In genomic region chr20:37042986-37043972, GRCh38 we compare ENCODE assay signal across 9 cellular contexts. TPM values are rescaled to one million over a fixed set of nuclear protein-coding genes. Genes with fewer than 3 reads are reported as not detected.
A peak's percentile ranks its signal among the peaks of the same experiment; 100 is the strongest.
DNase-seq lines count a peak whose midpoint lies in the region; ATAC-seq and TF ChIP-seq lines count a peak whose summit lies in the region.
"Had no signal": no experiment of that assay in that cellular context is flagged by ENCODE, and none has a peak within 500 bp of the region (broad histone marks: within the 10 kb centered on the region; RNA-seq: fewer than 3 reads in every experiment).

No MANE protein-coding gene starts in this region.

- H3K4me1 Mint-ChIP-seq in activated CD4-positive, alpha-beta T cell treated with anti-CD3 and anti-CD28 coated beads, Interleukin-2, amount 10 ng/mL, durations not matched to agents 24 days and 14 days, result peaks cover 35% of the 10 kb centered on the region
- H3K4me1 Mint-ChIP-seq: nephron had no signal

- no peak overlapping the region for H2BK120ac ChIP-seq in mesenchymal stem cell (ENCODE audit: low read depth, low read length)

- no peak overlapping the region for H3K23ac ChIP-seq in mesenchymal stem cell (ENCODE audit: low read length in 2 of 2)

- WGBS in mesenchymal stem cell, result 96% methylated on average over 15 of the region's 17 CpGs

- H2BK5ac ChIP-seq in mesenchymal stem cell (ENCODE audit: low read depth, low read length, poor library complexity, severe bottlenecking), result no peak overlapping the region

- H3K9me3 ChIP-seq in PC-9 (ENCODE audit: insufficient read depth, low read depth) (no peaks in the 10 kb centered on the region), mesenchymal stem cell (ENCODE audit: control insufficient read depth, low read length) (no peaks in the 10 kb centered on the region)

- intact Hi-C loops in activated CD4-positive, alpha-beta T cell treated with anti-CD3 and anti-CD28 coated beads, Interleukin-2, amount 10 ng/mL, durations not matched to agents 24 days and 14 days (cut with micrococcal nuclease), result loop anchor here (1.0 to 2.0 kb wide), 2 partner anchors 28 to 92 kb away; partner anchors contain the start of gene SAMHD1
- intact Hi-C loops in PC-9 (cut with micrococcal nuclease; ENCODE audit: unreplicated experiment), result no loop called here

- H3K4me1 ChIP-seq in PC-9 (replicated peaks; ENCODE audit: insufficient read depth) (no peaks in the 10 kb centered on the region), mesenchymal stem cell (ENCODE audit: control insufficient read depth, insufficient read depth, low read depth, low read length) (peaks cover 1% of the 10 kb centered on the region)

- no peaks in the 10 kb centered on the region for H4K20me1 ChIP-seq in PC-9 (ENCODE audit: insufficient read depth)

- H3K27me3 Mint-ChIP-seq in activated CD4-positive, alpha-beta T cell treated with anti-CD3 and anti-CD28 coated beads, Interleukin-2, amount 10 ng/mL, durations not matched to agents 24 days and 14 days, result no peaks in the 10 kb centered on the region

- H3K79me2 ChIP-seq in PC-9 (ENCODE audit: low read depth), result no peaks in the 10 kb centered on the region

- no peak overlapping the region for H4K8ac ChIP-seq in mesenchymal stem cell (ENCODE audit: low read length)

- TF ChIP-seq CTCF in PC-9 (conservative IDR thresholded peaks at IDR 0.05), result no peak

- H3K27ac ChIP-seq in PC-9 (no peak overlapping the region), mesenchymal stem cell (ENCODE audit: low read length, poor library complexity, severe bottlenecking) (no peak overlapping the region)

- H3F3A ChIP-seq in PC-9 (ENCODE audit: insufficient read depth, low read depth), result no peaks in the 10 kb centered on the region

- H3K36me3 ChIP-seq in PC-9 (ENCODE audit: low read depth), result no peaks in the 10 kb centered on the region
- peaks cover 3 to 49% of the 10 kb centered on the region in 2 experiments for H3K36me3 ChIP-seq in mesenchymal stem cell (ENCODE audit: control insufficient read depth in 1 of 2, insufficient read depth in 2 of 2, low read depth in 1 of 2, low read length in 2 of 2)

- H3K9me2 ChIP-seq in PC-9 (ENCODE audit: insufficient read depth), result no peaks in the 10 kb centered on the region

- H3K27ac Mint-ChIP-seq in activated CD4-positive, alpha-beta T cell treated with anti-CD3 and anti-CD28 coated beads, Interleukin-2, amount 10 ng/mL, durations not matched to agents 24 days and 14 days, result peak overlapping the region; percentile 94
- H3K27ac Mint-ChIP-seq: nephron had no signal

- no peak overlapping the region for H4K91ac ChIP-seq in mesenchymal stem cell (ENCODE audit: low read length)

- POLR2A ChIA-PET in PC-9 (lab: Charles Lee; ENCODE audit: unreplicated experiment), result no interaction called here

- H3K4me3 ChIP-seq in PC-9 (no peak overlapping the region), mesenchymal stem cell (ENCODE audit: insufficient read depth in 1 of 2, low read depth in 1 of 2, low read length in 2 of 2) (no peak overlapping the region)

- no peaks in the 10 kb centered on the region for H3K27me3 ChIP-seq in PC-9 (ENCODE audit: insufficient read depth, low read depth)
- no peaks in the 10 kb centered on the region for H3K27me3 ChIP-seq in mesenchymal stem cell (ENCODE audit: control insufficient read depth in 1 of 2, insufficient read depth in 1 of 2, low read length in 2 of 2)

- H3K4ac ChIP-seq in mesenchymal stem cell (ENCODE audit: low read depth in 1 of 2, low read length in 2 of 2), result no peak overlapping the region

- no peaks in the 10 kb centered on the region for H3K79me1 ChIP-seq in mesenchymal stem cell (replicated peaks; ENCODE audit: low read length, poor library complexity, severe bottlenecking)

- peaks cover 68% of the 10 kb centered on the region for H3K36me3 Mint-ChIP-seq in activated CD4-positive, alpha-beta T cell treated with anti-CD3 and anti-CD28 coated beads, Interleukin-2, amount 10 ng/mL, durations not matched to agents 24 days and 14 days (ENCODE audit: low read depth)

- H3K4me2 ChIP-seq in PC-9 (no peak overlapping the region), mesenchymal stem cell (ENCODE audit: low read length, poor library complexity, severe bottlenecking) (no peak overlapping the region)

- peak; percentile 44 for ATAC-seq in HG03060 (IDR thresholded peaks at IDR 0.05; ENCODE audit: low read depth, unreplicated experiment)
- ATAC-seq in stimulated activated naive CD8-positive, alpha-beta T cell treated with anti-CD3 and anti-CD28 coated beads, Interleukin-15, Interleukin-2, amounts not matched to agents 100 U/mL and 50 U/mL, for 24 hours, result peak; percentile 83

- H2AFZ ChIP-seq in PC-9, result no peak overlapping the region
- H2AFZ ChIP-seq in mesenchymal stem cell (ENCODE audit: low read depth, low read length), result no peak overlapping the region

- no TSS peak for BruUV-seq in PC-9 (replicated peaks; lab: Mats Ljungman, UMichigan)

- DNase-seq in activated T-cell treated with anti-CD3 and anti-CD28 coated beads for 24 hours (ENCODE audit: low read depth) (peak; percentile 13), activated T-cell treated with anti-CD3 and anti-CD28 coated beads for 4 hours (no peak), COLO829 (ENCODE audit: low spot score) (no peak), PC-9 (no peak), mesenchymal stem cell (no peak)
- DNase-seq in activated CD4-positive, alpha-beta T cell treated with anti-CD3 and anti-CD28 coated beads, Interleukin-2, amount 10 ng/mL, durations not matched to agents 24 days and 14 days, result peak; percentile 85
- peak; percentile 34 for DNase-seq in stimulated activated naive CD8-positive, alpha-beta T cell treated with anti-CD3 and anti-CD28 coated beads, Interleukin-15, Interleukin-2, amounts not matched to agents 100 U/mL and 50 U/mL, for 24 hours

- no peak overlapping the region for H2BK15ac ChIP-seq in mesenchymal stem cell (ENCODE audit: low read depth, poor library complexity, severe bottlenecking)

- H2BK12ac ChIP-seq in mesenchymal stem cell (ENCODE audit: low read length in 2 of 2), result no peak overlapping the region

- no peak overlapping the region for H3K9ac ChIP-seq in mesenchymal stem cell (ENCODE audit: low read length)

- H2AK5ac ChIP-seq in mesenchymal stem cell (ENCODE audit: low read length, severe bottlenecking), result no peak overlapping the region

- H3K9me3 Mint-ChIP-seq in activated CD4-positive, alpha-beta T cell treated with anti-CD3 and anti-CD28 coated beads, Interleukin-2, amount 10 ng/mL, durations not matched to agents 24 days and 14 days, result no peaks in the 10 kb centered on the region
- H3K9me3 Mint-ChIP-seq: nephron had no signal

- H3K14ac ChIP-seq in mesenchymal stem cell (ENCODE audit: low read length in 2 of 2), result no peak overlapping the region

- no peak overlapping the region for H3K18ac ChIP-seq in mesenchymal stem cell (ENCODE audit: low read depth in 1 of 2, low read length in 2 of 2)

- H3K4me3 Mint-ChIP-seq in activated CD4-positive, alpha-beta T cell treated with anti-CD3 and anti-CD28 coated beads, Interleukin-2, amount 10 ng/mL, durations not matched to agents 24 days and 14 days, result peak overlapping the region; percentile 82
- H3K4me3 Mint-ChIP-seq: nephron had no signal

- CTCF ChIA-PET in PC-9 (lab: Charles Lee), result no interaction called here

RNA-seq across cellular contexts. Expression of gene RBL1, which starts 52.5 kb away (rescaled TPM):
- 50.9 and 52.7 TPM in 2 replicates for total RNA-seq in activated CD4-positive, alpha-beta T cell treated with anti-CD3 and anti-CD28 coated beads, Interleukin-2, amount 10 ng/mL, durations not matched to agents 24 days and 14 days
- 14.6 and 23.0 TPM in 2 replicates for total RNA-seq in PC-9 (2021)
- 2.4 TPM for polyA plus RNA-seq in mesenchymal stem cell (2013, experiment 1 of 2)
- 2.1 TPM for polyA plus RNA-seq in mesenchymal stem cell (2013, experiment 2 of 2)

Comparison
In these comparisons a context has a peak if more than half of its experiments do, and no peak if none do; other contexts are left out.
1. DNase-seq: peak in activated T-cell treated with anti-CD3 and anti-CD28 coated beads for 24 hours (single experiment), activated CD4-positive, alpha-beta T cell treated with anti-CD3 and anti-CD28 coated beads, Interleukin-2, amount 10 ng/mL, durations not matched to agents 24 days and 14 days (single experiment) and stimulated activated naive CD8-positive, alpha-beta T cell treated with anti-CD3 and anti-CD28 coated beads, Interleukin-15, Interleukin-2, amounts not matched to agents 100 U/mL and 50 U/mL, for 24 hours (single experiment); none in activated T-cell treated with anti-CD3 and anti-CD28 coated beads for 4 hours (single experiment), COLO829 (single experiment), PC-9 (0 of 2) and mesenchymal stem cell (single experiment).